ENCODE assay signal across 8 cellular contexts in genomic region chr7:29684787-29685650, GRCh38.
DNase-seq lines count a peak whose midpoint lies in the region; ATAC-seq and TF ChIP-seq lines count a peak whose summit lies in the region.

No MANE protein-coding gene starts in this region.

- peak; percentile 64 for ATAC-seq in GM21619 (IDR thresholded peaks at IDR 0.05; ENCODE audit: unreplicated experiment)

- no peaks in the 10 kb centered on the region for H3K36me3 ChIP-seq in left ventricle myocardium inferior

- peak; percentile 21 for TF ChIP-seq CTCF in left ventricle myocardium inferior (IDR thresholded peaks at IDR 0.05; ENCODE audit: borderline replicate concordance)

- H3K4me1 ChIP-seq in left ventricle myocardium inferior = peaks cover 41% of the 10 kb centered on the region

- no peaks in the 10 kb centered on the region for H3K27me3 ChIP-seq in left ventricle myocardium inferior (ENCODE audit: low read depth)

- peak overlapping the region; percentile 93 for H3K4me3 ChIP-seq in left ventricle myocardium inferior

- H3K9me3 ChIP-seq in left ventricle myocardium inferior (replicated peaks) = no peaks in the 10 kb centered on the region

- no peak for TF ChIP-seq EP300 in Ishikawa (IDR thresholded peaks at IDR 0.05; ENCODE audit: borderline replicate concordance)

- H3K27ac ChIP-seq in angular gyrus (ENCODE audit: low read depth, low read length) (peak overlapping the region; percentile 80), left ventricle myocardium inferior (replicated peaks) (peak overlapping the region; percentile 99)

- intact Hi-C loops in left ventricle myocardium inferior (cut with micrococcal nuclease) = no loop called here

- TF ChIP-seq RAD21 in Ishikawa (IDR thresholded peaks at IDR 0.05; ENCODE audit: low read depth) = no peak

- DNase-seq in DMS53 treated with DMSO at 0.1 percent for 48 hours (lab: John Stamatoyannopoulos, UW; ENCODE audit: unreplicated experiment) = peak; percentile 79
- peak; percentile 51 for DNase-seq in SKM-1 treated with dmso at 0.1 percent for 144 hours (lab: John Stamatoyannopoulos, UW; ENCODE audit: unreplicated experiment)
- DNase-seq in left ventricle myocardium inferior = peak; percentile 83
- DNase-seq in pons (ENCODE audit: low spot score) = peak; percentile 46
- no peak for DNase-seq in OCI-M2 (lab: John Stamatoyannopoulos, UW; ENCODE audit: unreplicated experiment)

TF ChIP-seq in Ishikawa, 13 proteins besides CTCF, POLR2A, EP300 and RAD21:
- 0 out of 2 replicates have a peak, but pooled peaks have one; percentile 39 for TF ChIP-seq YY1 (IDR thresholded peaks at IDR 0.05; ENCODE audit: low read depth)
- TF ChIP-seq ZBTB7A (IDR thresholded peaks at IDR 0.05; ENCODE audit: low read depth) = no peak
- no peak for TF ChIP-seq FOXM1 (IDR thresholded peaks at IDR 0.05; ENCODE audit: borderline replicate concordance, low read depth)
- no peak for TF ChIP-seq TCF12 (IDR thresholded peaks at IDR 0.05; ENCODE audit: low read depth)
- no peak for TF ChIP-seq CREB1 (IDR thresholded peaks at IDR 0.05; ENCODE audit: low read depth)
TF ChIP-seq in Ishikawa: peak in this region for 1.
